ENCODE assay signal across 31 cellular contexts in the genomic region with DNA sequence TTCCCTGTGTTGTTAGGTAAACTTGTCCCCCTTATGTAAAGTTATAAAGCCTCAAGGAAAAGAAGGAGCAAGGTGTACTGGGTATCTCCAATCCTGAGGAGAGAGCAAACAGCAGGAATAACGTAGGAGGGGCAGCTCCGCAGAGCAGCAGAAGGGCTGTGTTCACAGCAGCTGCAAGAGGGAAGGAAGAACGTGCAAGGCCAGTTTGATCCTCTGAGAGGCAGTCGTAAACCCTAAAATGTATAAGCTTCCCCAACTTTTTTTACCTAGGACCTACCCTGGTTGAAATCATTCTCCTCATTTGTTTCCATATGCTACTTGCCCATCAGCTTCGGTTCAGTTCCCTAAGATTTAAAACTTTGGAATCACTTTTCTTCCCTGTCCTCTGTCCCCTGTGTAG.
"Had no signal": no experiment of that assay in that cellular context is flagged by ENCODE, and none has a peak within 500 bp of the region (broad histone marks: within the 10 kb centered on the region; RNA-seq: fewer than 3 reads in every experiment).

No MANE protein-coding gene starts in this region.

- H3K4me3 Mint-ChIP-seq: natural killer cell; nephron; neural progenitor cell; stimulated activated memory B cell treated with anti-CD40 and anti-IgM and Interleukin-4, amounts not matched to agents 10 μg/mL and 1 μg/mL and 100 μg/mL, for 72 hours; stimulated activated naive CD8-positive, alpha-beta T cell treated with anti-CD3 and anti-CD28 coated beads, Interleukin-15, amount 100 ng/mL, for 72 hours; type B pancreatic cell had no signal

- H2AFZ ChIP-seq: neural progenitor cell, parathyroid adenoma had no signal

- H3K79me2 ChIP-seq: parathyroid adenoma had no signal

- H3K27ac ChIP-seq: neural progenitor cell, ovary, parathyroid adenoma, psoas muscle, skin epidermis, spleen, suprapubic skin, testis, tibial artery, transverse colon, upper lobe of right lung, uterus had no signal

- H3K4me1 Mint-ChIP-seq: natural killer cell; stimulated activated memory B cell treated with anti-CD40 and anti-IgM and Interleukin-4, amounts not matched to agents 10 μg/mL and 1 μg/mL and 100 μg/mL, for 72 hours had no signal

- H3K9me3 Mint-ChIP-seq: natural killer cell; neural progenitor cell; stimulated activated memory B cell treated with anti-CD40 and anti-IgM and Interleukin-4, amounts not matched to agents 10 μg/mL and 1 μg/mL and 100 μg/mL, for 72 hours; stimulated activated naive CD8-positive, alpha-beta T cell treated with anti-CD3 and anti-CD28 coated beads, Interleukin-15, amount 100 ng/mL, for 72 hours; type B pancreatic cell had no signal

- H3K4me2 ChIP-seq: neural progenitor cell, smooth muscle cell had no signal

- H3K36me3 Mint-ChIP-seq: natural killer cell; neural progenitor cell; stimulated activated memory B cell treated with anti-CD40 and anti-IgM and Interleukin-4, amounts not matched to agents 10 μg/mL and 1 μg/mL and 100 μg/mL, for 72 hours; type B pancreatic cell had no signal

- H3K36me3 ChIP-seq: neural progenitor cell, ovary, spleen, suprapubic skin, tibial artery, transverse colon, upper lobe of right lung, uterus had no signal

- H3K27ac Mint-ChIP-seq: natural killer cell; nephron; neural progenitor cell; progenitor cell of endocrine pancreas; stimulated activated memory B cell treated with anti-CD40 and anti-IgM and Interleukin-4, amounts not matched to agents 10 μg/mL and 1 μg/mL and 100 μg/mL, for 72 hours; stimulated activated naive CD8-positive, alpha-beta T cell treated with anti-CD3 and anti-CD28 coated beads, Interleukin-15, amount 100 ng/mL, for 72 hours; type B pancreatic cell had no signal

- ATAC-seq: natural killer cell; psoas muscle; right cardiac atrium; sciatic nerve; stimulated activated memory B cell treated with anti-CD40 and anti-IgM and Interleukin-4, amounts not matched to agents 10 μg/mL and 1 μg/mL and 100 μg/mL, for 72 hours; stimulated activated naive CD8-positive, alpha-beta T cell treated with anti-CD3 and anti-CD28 coated beads, Interleukin-15, amount 100 ng/mL, for 72 hours; stimulated activated naive CD8-positive, alpha-beta T cell treated with anti-CD3 and anti-CD28 coated beads, Interleukin-15, Interleukin-2, amounts not matched to agents 100 U/mL and 50 U/mL, for 24 hours; upper lobe of right lung had no signal

- DNase-seq: natural killer cell; occipital lobe; ovary; posterior cingulate gyrus; psoas muscle; spleen; stimulated activated CD4-positive, alpha-beta T cell treated with anti-CD3 and anti-CD28 coated beads, Interleukin-12 subunit alpha, Interleukin-12 subunit beta, amount 100 ng/mL, for 4 hours; stimulated activated CD4-positive, alpha-beta T cell treated with anti-CD3 and anti-CD28 coated beads, Interleukin-1b, Interleukin-23, amount 100 ng/mL, for 48 hours; stimulated activated CD4-positive, alpha-beta T cell treated with anti-CD3 and anti-CD28 coated beads, Interleukin-4, amount 100 ng/mL, for 1 hour; stimulated activated CD4-positive, alpha-beta T cell treated with anti-CD3 and anti-CD28 coated beads, Interleukin-4, amount 100 ng/mL, for 4 hours; stimulated activated CD8-positive, alpha-beta memory T cell treated with anti-CD3 and anti-CD28 coated beads, Interleukin-4, amount 100 ng/mL, for 48 hours; stimulated activated naive CD4-positive, alpha-beta T cell; stimulated activated naive CD8-positive, alpha-beta T cell treated with anti-CD3 and anti-CD28 coated beads, Interleukin-15, amount 100 ng/mL, for 72 hours; stimulated activated naive CD8-positive, alpha-beta T cell treated with anti-CD3 and anti-CD28 coated beads, Interleukin-15, Interleukin-2, amounts not matched to agents 100 U/mL and 50 U/mL, for 24 hours; substantia nigra; testis; tibial artery; transverse colon; upper lobe of right lung; uterus had no signal

- H3K27me3 Mint-ChIP-seq: progenitor cell of endocrine pancreas; stimulated activated naive CD8-positive, alpha-beta T cell treated with anti-CD3 and anti-CD28 coated beads, Interleukin-15, amount 100 ng/mL, for 72 hours; type B pancreatic cell had no signal

- H3K9ac ChIP-seq: neural progenitor cell, parathyroid adenoma had no signal

- H3K4me1 ChIP-seq: neural progenitor cell, parathyroid adenoma, uterus had no signal

- H3K27me3 ChIP-seq: neural progenitor cell, ovary, spleen, suprapubic skin, testis, tibial artery, transverse colon, upper lobe of right lung, uterus had no signal

- H3K9me3 ChIP-seq: ovary, psoas muscle, spleen, suprapubic skin, testis, tibial artery, transverse colon, upper lobe of right lung, uterus had no signal

- H3K4me3 ChIP-seq: neural progenitor cell, ovary, psoas muscle, skin epidermis, smooth muscle cell, spleen, suprapubic skin, testis, tibial artery, transverse colon, upper lobe of right lung, uterus had no signal
